ENCODE assay signal across 30 cellular contexts in genomic region chr4:109959195-109959594, GRCh38. TPM values are rescaled to one million over a fixed set of nuclear protein-coding genes. Genes with fewer than 3 reads are reported as not detected.
"Had no signal": no experiment of that assay in that cellular context is flagged by ENCODE, and none has a peak within 500 bp of the region (broad histone marks: within the 10 kb centered on the region; RNA-seq: fewer than 3 reads in every experiment).

No MANE protein-coding gene starts in this region.

- H3K27ac ChIP-seq: foreskin keratinocyte, hepatocyte, left lung, neural progenitor cell, stomach, suprapubic skin, tibial nerve, WERI-Rb-1 had no signal

- H3K27me3 ChIP-seq: foreskin keratinocyte, hepatocyte, left lung, neural progenitor cell, stomach, suprapubic skin, tibial nerve had no signal

- H3K27ac Mint-ChIP-seq: activated CD4-positive, alpha-beta T cell treated with anti-CD3 and anti-CD28 coated beads, Interleukin-2, amount 10 ng/mL, durations not matched to agents 7 days and 5 days; activated CD8-positive, alpha-beta memory T cell treated with anti-CD3 and anti-CD28 coated beads, Interleukin-2, amount 10 ng/mL, durations not matched to agents 7 days and 5 days; activated CD8-positive, alpha-beta T cell treated with anti-CD3 and anti-CD28 coated beads for 36 hours; activated naive CD4-positive, alpha-beta T cell treated with anti-CD3 and anti-CD28 coated beads, Interleukin-2, amount 50 U/mL, for 72 hours; activated T-helper 1 cell treated with anti-CD3 and anti-CD28 coated beads, Interleukin-12 subunit alpha, Interleukin-12 subunit beta, Interleukin-2, Interleukin-4 antibody, amounts not matched to agents 30 ng/mL and 10 ng/mL and 1 ng/mL, durations not matched to agents 14 hours and 24 hours and 36 hours; brain; dendritic cell treated with granulocyte-macrophage colony-stimulating factor and Interleukin-4, amounts not matched to agents 40 ng/mL and 50 ng/mL, for 4 days; immature natural killer cell; mesothelial cell of epicardium; naive thymus-derived CD8-positive, alpha-beta T cell; neural progenitor cell; stimulated activated effector memory CD8-positive, alpha-beta T cell treated with anti-CD3 and anti-CD28 coated beads, Interleukin-12 subunit alpha, Interleukin-12 subunit beta, amount 100 ng/mL, for 72 hours had no signal

- ATAC-seq: activated CD8-positive, alpha-beta memory T cell treated with anti-CD3 and anti-CD28 coated beads, Interleukin-2, amount 10 ng/mL, durations not matched to agents 7 days and 5 days; activated CD8-positive, alpha-beta T cell treated with anti-CD3 and anti-CD28 coated beads for 36 hours; activated naive CD4-positive, alpha-beta T cell treated with anti-CD3 and anti-CD28 coated beads, Interleukin-2, amount 50 U/mL, for 72 hours; foreskin keratinocyte; left lung; naive thymus-derived CD8-positive, alpha-beta T cell; sciatic nerve; stimulated activated effector memory CD8-positive, alpha-beta T cell treated with anti-CD3 and anti-CD28 coated beads, Interleukin-12 subunit alpha, Interleukin-12 subunit beta, amount 100 ng/mL, for 72 hours had no signal

- H3K36me3 Mint-ChIP-seq: activated CD8-positive, alpha-beta memory T cell treated with anti-CD3 and anti-CD28 coated beads, Interleukin-2, amount 10 ng/mL, durations not matched to agents 7 days and 5 days; activated naive CD4-positive, alpha-beta T cell treated with anti-CD3 and anti-CD28 coated beads, Interleukin-2, amount 50 U/mL, for 72 hours; brain; immature natural killer cell; mesothelial cell of epicardium; naive thymus-derived CD8-positive, alpha-beta T cell; neural progenitor cell; stimulated activated effector memory CD8-positive, alpha-beta T cell treated with anti-CD3 and anti-CD28 coated beads, Interleukin-12 subunit alpha, Interleukin-12 subunit beta, amount 100 ng/mL, for 72 hours had no signal

- H3K27me3 Mint-ChIP-seq: dendritic cell treated with granulocyte-macrophage colony-stimulating factor and Interleukin-4, amounts not matched to agents 40 ng/mL and 50 ng/mL, for 4 days had no signal

- H3K9ac ChIP-seq: neural progenitor cell had no signal

- H3K4me1 Mint-ChIP-seq: activated CD4-positive, alpha-beta T cell treated with anti-CD3 and anti-CD28 coated beads, Interleukin-2, amount 10 ng/mL, durations not matched to agents 7 days and 5 days; activated CD8-positive, alpha-beta memory T cell treated with anti-CD3 and anti-CD28 coated beads, Interleukin-2, amount 10 ng/mL, durations not matched to agents 7 days and 5 days; brain; immature natural killer cell; mesothelial cell of epicardium; naive thymus-derived CD8-positive, alpha-beta T cell; stimulated activated effector memory CD8-positive, alpha-beta T cell treated with anti-CD3 and anti-CD28 coated beads, Interleukin-12 subunit alpha, Interleukin-12 subunit beta, amount 100 ng/mL, for 72 hours had no signal

- H3K4me1 ChIP-seq: foreskin keratinocyte, left lung, stomach, suprapubic skin, tibial nerve had no signal

- DNase-seq: activated CD4-positive, alpha-beta T cell treated with anti-CD3 and anti-CD28 coated beads, Interleukin-2, amount 10 ng/mL, durations not matched to agents 7 days and 5 days; activated CD4-positive, CD25-positive, alpha-beta regulatory T cell treated with anti-CD3 and anti-CD28 coated beads, Interleukin-2, amount 50 U/mL, for 72 hours; activated CD8-positive, alpha-beta memory T cell treated with anti-CD3 and anti-CD28 coated beads, Interleukin-2, amount 10 ng/mL, durations not matched to agents 7 days and 5 days; activated CD8-positive, alpha-beta T cell treated with anti-CD3 and anti-CD28 coated beads for 36 hours; activated gamma-delta T cell treated with Interleukin-2 at 50 U/mL for 16 hours; aorta; caudate nucleus; effector memory CD4-positive, alpha-beta T cell; foreskin keratinocyte; immature natural killer cell; kidney glomerular epithelial cell; left lung; naive thymus-derived CD8-positive, alpha-beta T cell; small intestine; stimulated activated CD4-positive, alpha-beta T cell treated with anti-CD3 and anti-CD28 coated beads, Interleukin-2, amount 100 ng/mL, for 24 hours; stomach; WERI-Rb-1 had no signal

- H3K4me2 ChIP-seq: hepatocyte, neural progenitor cell had no signal

- FAIRE-seq: small intestine, TTC549 had no signal

- H3K4me3 Mint-ChIP-seq: activated CD4-positive, alpha-beta T cell treated with anti-CD3 and anti-CD28 coated beads, Interleukin-2, amount 10 ng/mL, durations not matched to agents 7 days and 5 days; activated CD8-positive, alpha-beta memory T cell treated with anti-CD3 and anti-CD28 coated beads, Interleukin-2, amount 10 ng/mL, durations not matched to agents 7 days and 5 days; activated CD8-positive, alpha-beta T cell treated with anti-CD3 and anti-CD28 coated beads for 36 hours; activated T-helper 1 cell treated with anti-CD3 and anti-CD28 coated beads, Interleukin-12 subunit alpha, Interleukin-12 subunit beta, Interleukin-2, Interleukin-4 antibody, amounts not matched to agents 30 ng/mL and 10 ng/mL and 1 ng/mL, durations not matched to agents 14 hours and 24 hours and 36 hours; brain; dendritic cell treated with granulocyte-macrophage colony-stimulating factor and Interleukin-4, amounts not matched to agents 40 ng/mL and 50 ng/mL, for 4 days; immature natural killer cell; mesothelial cell of epicardium; naive thymus-derived CD8-positive, alpha-beta T cell; neural progenitor cell; stimulated activated effector memory CD8-positive, alpha-beta T cell treated with anti-CD3 and anti-CD28 coated beads, Interleukin-12 subunit alpha, Interleukin-12 subunit beta, amount 100 ng/mL, for 72 hours had no signal

- H3K79me2 ChIP-seq: hepatocyte had no signal

- H3K9me3 ChIP-seq: left lung, stomach, suprapubic skin, tibial nerve had no signal

- H3K4me3 ChIP-seq: hepatocyte, left lung, neural progenitor cell, stomach, suprapubic skin, tibial nerve had no signal

- H3K36me3 ChIP-seq: left lung, neural progenitor cell, stomach, suprapubic skin, tibial nerve, WERI-Rb-1 had no signal

- H2AFZ ChIP-seq: hepatocyte, neural progenitor cell had no signal

- H3K9me3 Mint-ChIP-seq: activated CD4-positive, alpha-beta T cell treated with anti-CD3 and anti-CD28 coated beads, Interleukin-2, amount 10 ng/mL, durations not matched to agents 7 days and 5 days; activated CD8-positive, alpha-beta T cell treated with anti-CD3 and anti-CD28 coated beads for 36 hours; activated naive CD4-positive, alpha-beta T cell treated with anti-CD3 and anti-CD28 coated beads, Interleukin-2, amount 50 U/mL, for 72 hours; activated T-helper 1 cell treated with anti-CD3 and anti-CD28 coated beads, Interleukin-12 subunit alpha, Interleukin-12 subunit beta, Interleukin-2, Interleukin-4 antibody, amounts not matched to agents 30 ng/mL and 10 ng/mL and 1 ng/mL, durations not matched to agents 14 hours and 24 hours and 36 hours; brain; dendritic cell treated with granulocyte-macrophage colony-stimulating factor and Interleukin-4, amounts not matched to agents 40 ng/mL and 50 ng/mL, for 4 days; immature natural killer cell; mesothelial cell of epicardium; naive thymus-derived CD8-positive, alpha-beta T cell; neural progenitor cell; stimulated activated effector memory CD8-positive, alpha-beta T cell treated with anti-CD3 and anti-CD28 coated beads, Interleukin-12 subunit alpha, Interleukin-12 subunit beta, amount 100 ng/mL, for 72 hours had no signal

RNA-seq across cellular contexts. Expression of gene EGF, which starts 46.5 kb away (rescaled TPM):
- total RNA-seq: activated CD4-positive, alpha-beta T cell treated with anti-CD3 and anti-CD28 coated beads, Interleukin-2, amount 10 ng/mL, durations not matched to agents 7 days and 5 days; activated CD8-positive, alpha-beta memory T cell treated with anti-CD3 and anti-CD28 coated beads, Interleukin-2, amount 10 ng/mL, durations not matched to agents 7 days and 5 days; activated CD8-positive, alpha-beta T cell treated with anti-CD3 and anti-CD28 coated beads for 36 hours; activated naive CD4-positive, alpha-beta T cell treated with anti-CD3 and anti-CD28 coated beads, Interleukin-2, amount 50 U/mL, for 72 hours; activated T-helper 1 cell treated with anti-CD3 and anti-CD28 coated beads, Interleukin-12 subunit alpha, Interleukin-12 subunit beta, Interleukin-2, Interleukin-4 antibody, amounts not matched to agents 30 ng/mL and 10 ng/mL and 1 ng/mL, durations not matched to agents 14 hours and 24 hours and 36 hours; lung microvascular endothelial cell; naive thymus-derived CD8-positive, alpha-beta T cell had no signal
- polyA plus RNA-seq: naive thymus-derived CD8-positive, alpha-beta T cell had no signal
